In genomic region chr15:44195151-44195740, GRCh38 we compare ENCODE assay signal across 8 cellular contexts. TPM values are rescaled to one million over a fixed set of nuclear protein-coding genes. Genes with fewer than 3 reads are reported as not detected.
DNase-seq lines count a peak whose midpoint lies in the region; ATAC-seq and TF ChIP-seq lines count a peak whose summit lies in the region.

FRMD5 (minus strand) TSS chr15:44195271.

- no peak within 1 kb of the TSS for H3K23ac ChIP-seq in mesenchymal stem cell (ENCODE audit: low read length in 2 of 2)

- H3K4me1 ChIP-seq in BLaER1 treated with 17β-estradiol and CSF1 and Interleukin-3, amounts not matched to agents 10 nM and 100 nM = peaks cover 0 to 9% (median 5%) of the 10 kb centered on the region in 10 experiments; a peak in 6 of 20 replicates
- H3K4me1 ChIP-seq in endodermal cell (ENCODE audit: control insufficient read depth, insufficient read depth, low read length) (no peaks in the 10 kb centered on the region), mesenchymal stem cell (ENCODE audit: control insufficient read depth, insufficient read depth, low read depth, low read length) (peaks cover 3% of the 10 kb centered on the region)

- peaks cover 0 to 7% (median 0%) of the 10 kb centered on the region in 11 experiments; a peak in 2 of 22 replicates for H3K9me3 ChIP-seq in BLaER1 treated with 17β-estradiol and CSF1 and Interleukin-3, amounts not matched to agents 10 nM and 100 nM (replicated peaks in 1 of 11)
- H3K9me3 ChIP-seq in endodermal cell (ENCODE audit: control insufficient read depth, low read length) (no peaks in the 10 kb centered on the region), mesenchymal stem cell (ENCODE audit: control insufficient read depth, low read length) (no peaks in the 10 kb centered on the region)

- no peaks in the 10 kb centered on the region; a peak in 1 of 22 replicates for H4K20me1 ChIP-seq in BLaER1 treated with 17β-estradiol and CSF1 and Interleukin-3, amounts not matched to agents 10 nM and 100 nM

- peak; percentile 62 for TF ChIP-seq CTCF in endodermal cell (conservative IDR thresholded peaks at IDR 0.05)

- H3K36me3 ChIP-seq in BLaER1 treated with 17β-estradiol and CSF1 and Interleukin-3, amounts not matched to agents 10 nM and 100 nM = no peaks in the 10 kb centered on the region
- H3K36me3 ChIP-seq in endodermal cell (ENCODE audit: control insufficient read depth, insufficient read depth, low read length) (no peaks in the 10 kb centered on the region), mesenchymal stem cell (ENCODE audit: control insufficient read depth in 1 of 2, insufficient read depth in 2 of 2, low read depth in 1 of 2, low read length in 2 of 2) (no peaks in the 10 kb centered on the region)

- H3K4ac ChIP-seq in mesenchymal stem cell (ENCODE audit: low read depth in 1 of 2, low read length in 2 of 2) = no peak within 1 kb of the TSS

- no peak within 1 kb of the TSS for H2BK15ac ChIP-seq in mesenchymal stem cell (ENCODE audit: low read depth, poor library complexity, severe bottlenecking)

- H3K9me3 Mint-ChIP-seq in endodermal cell = no peaks in the 10 kb centered on the region

- 2 to 3% methylated on average over 28 to 43 of the region's 43 CpGs for WGBS in endodermal cell (ENCODE audit: insufficient coverage in 1 of 2, insufficient read length in 1 of 2), 2 experiments
- WGBS in mesenchymal stem cell = 3% methylated on average over 34 of the region's 43 CpGs

- no peak within 1 kb of the TSS for H2BK120ac ChIP-seq in mesenchymal stem cell (ENCODE audit: low read depth, low read length)

- H3K4me3 ChIP-seq in BLaER1 treated with 17β-estradiol and CSF1 and Interleukin-3, amounts not matched to agents 10 nM and 100 nM = peak within 1 kb of the TSS; percentile 53 to 73 (median 60)
- H3K4me3 ChIP-seq in endodermal cell (ENCODE audit: low read length) (peak within 1 kb of the TSS; percentile 82), mesenchymal stem cell (ENCODE audit: insufficient read depth in 1 of 2, low read depth in 1 of 2, low read length in 2 of 2) (peak within 1 kb of the TSS; percentile 79 to 90)

- H2BK12ac ChIP-seq in mesenchymal stem cell (ENCODE audit: low read length in 2 of 2) = no peak within 1 kb of the TSS

- H3K9ac ChIP-seq in BLaER1 treated with 17β-estradiol and CSF1 and Interleukin-3, amounts not matched to agents 10 nM and 100 nM = peak within 1 kb of the TSS in 10 of 11 experiments; percentile 2 to 54 (median 24); a peak in 16 of 22 replicates
- peak within 1 kb of the TSS; percentile 15 for H3K9ac ChIP-seq in endodermal cell (ENCODE audit: extremely low read depth, low read length, poor library complexity, severe bottlenecking)
- H3K9ac ChIP-seq in mesenchymal stem cell (ENCODE audit: low read length) = peak within 1 kb of the TSS; percentile 88

- peaks cover 2% of the 10 kb centered on the region for H3K4me1 Mint-ChIP-seq in endodermal cell

- peak; percentile 95 for ATAC-seq in GM19397 (IDR thresholded peaks at IDR 0.05; ENCODE audit: unreplicated experiment)
- ATAC-seq in HG03521 (IDR thresholded peaks at IDR 0.05; ENCODE audit: unreplicated experiment) = peak; percentile 94

- H3K27me3 Mint-ChIP-seq in endodermal cell (ENCODE audit: insufficient read depth) = peaks cover 30% of the 10 kb centered on the region

- peak within 1 kb of the TSS; percentile 71 for H3K4me3 Mint-ChIP-seq in endodermal cell

- no peaks in the 10 kb centered on the region for H3K79me1 ChIP-seq in mesenchymal stem cell (replicated peaks; ENCODE audit: low read length, poor library complexity, severe bottlenecking)

- peak within 1 kb of the TSS in 1 of 2 experiments; percentile 31 for H3K18ac ChIP-seq in mesenchymal stem cell (ENCODE audit: low read depth in 1 of 2, low read length in 2 of 2)

- H2AK5ac ChIP-seq in mesenchymal stem cell (ENCODE audit: low read length, severe bottlenecking) = no peak within 1 kb of the TSS

- H4K8ac ChIP-seq in mesenchymal stem cell (ENCODE audit: low read length) = no peak within 1 kb of the TSS

- no peak within 1 kb of the TSS for H4K91ac ChIP-seq in mesenchymal stem cell (ENCODE audit: low read length)

- peak; percentile 91 for DNase-seq in NCI-H82 treated with DMSO at 0.1 percent for 48 hours (lab: John Stamatoyannopoulos, UW; ENCODE audit: unreplicated experiment)
- DNase-seq in activated CD8-positive, alpha-beta memory T cell treated with anti-CD3 and anti-CD28 coated beads, Interleukin-2, amount 50 U/mL, for 24 hours (ENCODE audit: extremely low read depth) = peak; percentile 68
- peak; percentile 98 for DNase-seq in endodermal cell
- peak; percentile 93 for DNase-seq in mesenchymal stem cell
- DNase-seq in stimulated activated CD8-positive, alpha-beta memory T cell treated with anti-CD3 and anti-CD28 coated beads, Interleukin-12 subunit alpha, Interleukin-12 subunit beta, amount 100 ng/mL, for 1 hour (ENCODE audit: low read depth) = peak; percentile 72

- peak within 1 kb of the TSS; percentile 72 to 98 (median 90) for H3K4me2 ChIP-seq in BLaER1 treated with 17β-estradiol and CSF1 and Interleukin-3, amounts not matched to agents 10 nM and 100 nM
- peak within 1 kb of the TSS; percentile 80 for H3K4me2 ChIP-seq in mesenchymal stem cell (ENCODE audit: low read length, poor library complexity, severe bottlenecking)

- peaks cover 17 to 38% (median 28%) of the 10 kb centered on the region in 11 experiments for H3K27me3 ChIP-seq in BLaER1 treated with 17β-estradiol and CSF1 and Interleukin-3, amounts not matched to agents 10 nM and 100 nM
- H3K27me3 ChIP-seq in endodermal cell (ENCODE audit: control insufficient read depth, insufficient read depth, low read length, poor library complexity, severe bottlenecking) (peaks cover 28% of the 10 kb centered on the region), mesenchymal stem cell (ENCODE audit: control insufficient read depth in 1 of 2, insufficient read depth in 1 of 2, low read length in 2 of 2) (no peaks in the 10 kb centered on the region)

- peak within 1 kb of the TSS in 1 of 2 experiments; percentile 22 for H3K14ac ChIP-seq in mesenchymal stem cell (ENCODE audit: low read length in 2 of 2)

- H2BK5ac ChIP-seq in mesenchymal stem cell (ENCODE audit: low read depth, low read length, poor library complexity, severe bottlenecking) = peak within 1 kb of the TSS; percentile 53

- H3K27ac Mint-ChIP-seq in endodermal cell = no peak within 1 kb of the TSS

- H2AFZ ChIP-seq in mesenchymal stem cell (ENCODE audit: low read depth, low read length) = peak within 1 kb of the TSS; percentile 81

- H3K27ac ChIP-seq in BLaER1 treated with 17β-estradiol and CSF1 and Interleukin-3, amounts not matched to agents 10 nM and 100 nM = no peak within 1 kb of the TSS
- H3K27ac ChIP-seq in endodermal cell (ENCODE audit: low read depth, low read length) = no peak within 1 kb of the TSS
- H3K27ac ChIP-seq in mesenchymal stem cell (ENCODE audit: low read length, poor library complexity, severe bottlenecking) = peak within 1 kb of the TSS; percentile 20

- H3K36me3 Mint-ChIP-seq in endodermal cell (ENCODE audit: low read depth) = no peaks in the 10 kb centered on the region

RNA-seq across cellular contexts. Expression of gene FRMD5, which starts in this region (rescaled TPM):
- total RNA-seq in endodermal cell = 1 to 10 TPM; 3.6 to 7.0 TPM
- 4.5 TPM for polyA plus RNA-seq in endodermal cell (2013, experiment 1 of 2)
- 4.6 TPM for polyA plus RNA-seq in endodermal cell (2013, experiment 2 of 2)
- 0.12 TPM for polyA plus RNA-seq in mesenchymal stem cell (2013, experiment 1 of 2)
- 0.18 TPM for polyA plus RNA-seq in mesenchymal stem cell (2013, experiment 2 of 2)

Comparison
In these comparisons a context has a peak if more than half of its experiments do, and no peak if none do; other contexts are left out.
1. H3K9ac ChIP-seq: peak in every context shown above with its lines; median percentile 88 in mesenchymal stem cell; 24 in BLaER1 treated with 17β-estradiol and CSF1 and Interleukin-3, amounts not matched to agents 10 nM and 100 nM; 15 in endodermal cell.